9 cellular contexts compared by ENCODE assay signal in genomic region chr5:147452137-147452838, GRCh38. TPM values are rescaled to one million over a fixed set of nuclear protein-coding genes. Genes with fewer than 3 reads are reported as not detected.
DNase-seq lines count a peak whose midpoint lies in the region; FAIRE-seq and TF ChIP-seq lines count a peak whose summit lies in the region.
"Had no signal": no experiment of that assay in that cellular context is flagged by ENCODE, and none has a peak within 500 bp of the region (broad histone marks: within the 10 kb centered on the region; RNA-seq: fewer than 3 reads in every experiment).

No MANE protein-coding gene starts in this region.

- H3K27ac ChIP-seq in layer of hippocampus (ENCODE audit: low read depth, low read length) (peak overlapping the region; percentile 74), tibial nerve (peak overlapping the region in 1 of 4 donors; percentile 91), kidney (ENCODE audit: low read depth in 2 of 2, low read length in 2 of 2) (no peak overlapping the region)

- intact Hi-C loops in kidney (cut with DNase I), result no loop called here

- H3K36me3 Mint-ChIP-seq in activated T-cell treated with anti-CD3 and anti-CD28 coated beads, Interleukin-2, amount 50 U/mL, for 24 hours (ENCODE audit: low read depth), result no peaks in the 10 kb centered on the region

- peaks cover 7% of the 10 kb centered on the region for H3K4me1 Mint-ChIP-seq in activated T-cell treated with anti-CD3 and anti-CD28 coated beads, Interleukin-2, amount 50 U/mL, for 24 hours (ENCODE audit: low read depth)

- H3K4me1 ChIP-seq in adipocyte (ENCODE audit: control insufficient read depth, insufficient read depth, low read length) (peaks cover 38% of the 10 kb centered on the region), tibial nerve (peaks cover 0 to 56% (median 11%) of the 10 kb centered on the region in 4 donors), kidney (ENCODE audit: control insufficient read depth in 1 of 2, insufficient read depth in 1 of 2, low read depth in 1 of 2, low read length in 2 of 2) (peaks cover 0 to 5% of the 10 kb centered on the region in 2 donors)
- H3K4me1 ChIP-seq: colonic mucosa had no signal

- H3K27ac Mint-ChIP-seq in activated T-cell treated with anti-CD3 and anti-CD28 coated beads, Interleukin-2, amount 50 U/mL, for 24 hours, result no peak overlapping the region

- TF ChIP-seq POLR2A in tibial nerve (IDR thresholded peaks at IDR 0.05), result no peak

- peaks cover 82% of the 10 kb centered on the region for H3K27me3 Mint-ChIP-seq in activated T-cell treated with anti-CD3 and anti-CD28 coated beads, Interleukin-2, amount 50 U/mL, for 24 hours

- H3K27me3 ChIP-seq in adipocyte (replicated peaks; ENCODE audit: control insufficient read depth, insufficient read depth, low read length), result no peaks in the 10 kb centered on the region
- peaks cover 2% of the 10 kb centered on the region for H3K27me3 ChIP-seq in layer of hippocampus (ENCODE audit: control insufficient read depth, insufficient read depth, low read length)
- no peaks in the 10 kb centered on the region for H3K27me3 ChIP-seq in tibial nerve

- no peaks in the 10 kb centered on the region for H3K9me3 Mint-ChIP-seq in activated T-cell treated with anti-CD3 and anti-CD28 coated beads, Interleukin-2, amount 50 U/mL, for 24 hours

- WGBS in tibial nerve, 2 donors, result 25 to 31% methylated on average over 27 of the region's 27 CpGs

- peak overlapping the region; percentile 87 for H3K4me3 ChIP-seq in adipocyte (ENCODE audit: low read length)
- peak overlapping the region; percentile 46 to 90 (median 68) for H3K4me3 ChIP-seq in tibial nerve
- peak overlapping the region in 1 of 2 donors; percentile 65 for H3K4me3 ChIP-seq in kidney (ENCODE audit: low read length in 2 of 2)

- DNase-seq in activated T-cell treated with anti-CD3 and anti-CD28 coated beads, Interleukin-2, amount 50 U/mL, for 24 hours, result peak; percentile 28
- DNase-seq in activated T-cell treated with anti-CD3 and anti-CD28 coated beads for 4 hours, result no peak
- DNase-seq in adipocyte (ENCODE audit: low read depth), result no peak
- no peak for DNase-seq in tibial nerve (ENCODE audit: low spot score in 2 of 2)
- DNase-seq in kidney, result no peak
- DNase-seq in SK-N-DZ (ENCODE audit: low spot score), result no peak
- no peak for DNase-seq in NCI-H1048 (lab: John Stamatoyannopoulos, UW)
- DNase-seq: colonic mucosa had no signal

- H3K9ac ChIP-seq in adipocyte (ENCODE audit: low read length), result peak overlapping the region; percentile 73
- H3K9ac ChIP-seq in kidney (ENCODE audit: low read length in 2 of 2), result no peak overlapping the region

- H3K36me3 ChIP-seq in adipocyte (ENCODE audit: control insufficient read depth, insufficient read depth, low read length, severe bottlenecking) (no peaks in the 10 kb centered on the region), tibial nerve (no peaks in the 10 kb centered on the region), kidney (ENCODE audit: control insufficient read depth in 1 of 2, insufficient read depth in 2 of 2, low read length in 2 of 2) (no peaks in the 10 kb centered on the region)
- H3K36me3 ChIP-seq: colonic mucosa had no signal

- H3K4me3 Mint-ChIP-seq in activated T-cell treated with anti-CD3 and anti-CD28 coated beads, Interleukin-2, amount 50 U/mL, for 24 hours, result peak overlapping the region; percentile 34

- TF ChIP-seq CTCF in tibial nerve (IDR thresholded peaks at IDR 0.05), result no peak
- TF ChIP-seq CTCF in kidney (IDR thresholded peaks at IDR 0.05; ENCODE audit: borderline replicate concordance, extremely low read depth, insufficient read depth), result no peak

- no peak for FAIRE-seq in kidney (lab: Jason Lieb, UNC)

- H3K9me3 ChIP-seq in adipocyte (ENCODE audit: control insufficient read depth, low read length), result no peaks in the 10 kb centered on the region
- H3K9me3 ChIP-seq in tibial nerve, result no peaks in the 10 kb centered on the region
- H3K9me3 ChIP-seq in kidney (ENCODE audit: control insufficient read depth in 1 of 2, low read length in 2 of 2), result no peaks in the 10 kb centered on the region
- H3K9me3 ChIP-seq: colonic mucosa had no signal

- TF ChIP-seq EP300 in tibial nerve (IDR thresholded peaks at IDR 0.05), result no peak

RNA-seq across cellular contexts. Expression of gene DPYSL3, which starts 57.6 kb away (rescaled TPM):
- total RNA-seq in tibial nerve, result 10 to 100 TPM; 38.9 to 68.0 (median 50.0) TPM
- total RNA-seq in kidney, result 19.1 TPM
- 7.1 TPM for polyA plus RNA-seq in kidney (ENCODE audit: insufficient read depth, low read depth, low replicate concordance)
- 18.9 and 19.3 TPM in 2 replicates for polyA plus RNA-seq in SK-N-DZ (2014; cell fraction: cytosol; rRNA removed)
- polyA plus RNA-seq in SK-N-DZ (2014; cell fraction: nucleus; rRNA removed), result 15.7 and 21.6 TPM in 2 replicates
